8 cellular contexts compared by ENCODE assay signal in the genomic region with DNA sequence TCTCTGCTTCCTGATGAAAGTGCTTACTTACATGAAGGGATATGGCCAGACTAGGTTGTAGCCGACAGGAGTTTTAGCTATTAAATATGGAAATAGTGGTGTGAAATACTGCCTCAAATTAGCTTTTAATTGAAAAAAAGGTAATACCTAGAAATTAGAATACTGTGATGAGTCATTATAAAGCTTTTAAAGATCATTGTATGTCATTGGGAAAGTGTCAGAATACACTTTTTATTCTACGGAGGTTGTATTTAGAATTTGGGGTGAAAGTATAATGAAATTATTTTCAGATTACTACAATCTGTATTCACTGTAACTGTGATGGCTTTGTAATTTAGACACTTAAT. TPM values are rescaled to one million over a fixed set of nuclear protein-coding genes. Genes with fewer than 3 reads are reported as not detected.
A peak's percentile ranks its signal among the peaks of the same experiment; 100 is the strongest.
DNase-seq lines count a peak whose midpoint lies in the region; ATAC-seq and TF ChIP-seq lines count a peak whose summit lies in the region.

No MANE protein-coding gene starts in this region.

- peaks cover 59% of the 10 kb centered on the region for H3K79me2 ChIP-seq in DND-41 (ENCODE audit: insufficient read depth, low read length)

- H3K36me3 ChIP-seq in DND-41 (ENCODE audit: insufficient read depth, low read length) (peaks cover 34% of the 10 kb centered on the region), RWPE2 (ENCODE audit: low read depth) (peaks cover 71% of the 10 kb centered on the region)

- no peak overlapping the region for H3K27ac ChIP-seq in DND-41 (ENCODE audit: low read length)
- peak overlapping the region; percentile 97 for H3K27ac ChIP-seq in RWPE2 (ENCODE audit: poor library complexity, severe bottlenecking)

- in situ Hi-C loops in GM13977 (cut with MboI; ENCODE audit: low pct_unique_long_range_greater_than_20kb, low sequenced_read_pairs, unreplicated experiment), result loop anchor here (25.0 kb wide), 1 partner anchor 212 kb away; no protein-coding TSS in a partner anchor

- TF ChIP-seq CTCF in DND-41 (IDR thresholded peaks at IDR 0.05; ENCODE audit: borderline replicate concordance, extremely low read depth, low read length, poor library complexity, severe bottlenecking), result no peak
- peak; percentile 60 for TF ChIP-seq CTCF in RWPE2 (IDR thresholded peaks at IDR 0.05; ENCODE audit: poor library complexity, severe bottlenecking)
- no peak for TF ChIP-seq CTCF in epithelial cell of proximal tubule (conservative IDR thresholded peaks at IDR 0.05; ENCODE audit: low read depth, low read length)
- no peak for TF ChIP-seq CTCF in progenitor cell of endocrine pancreas (IDR thresholded peaks at IDR 0.05; ENCODE audit: unreplicated experiment)
- TF ChIP-seq CTCF in GM13977 (IDR thresholded peaks at IDR 0.05; ENCODE audit: extremely low read depth, insufficient read depth, missing control alignments), result no peak

- DNase-seq in DND-41 (no peak), RWPE2 (ENCODE audit: low spot score) (no peak), epithelial cell of proximal tubule (ENCODE audit: low read depth) (no peak), progenitor cell of endocrine pancreas (ENCODE audit: low spot score, unreplicated experiment) (no peak), HT-29 (ENCODE audit: low spot score) (no peak), GM13977 (ENCODE audit: low spot score) (no peak), activated gamma-delta T cell (lab: John Stamatoyannopoulos, UW) (no peak)

- H4K20me1 ChIP-seq in DND-41 (ENCODE audit: insufficient read depth, low read length), result peaks cover 35% of the 10 kb centered on the region

- ATAC-seq in DND-41 (ENCODE audit: insufficient read depth, low read depth) (no peak), RWPE2 (ENCODE audit: low read depth) (no peak), GM21786 (IDR thresholded peaks at IDR 0.05; ENCODE audit: unreplicated experiment) (no peak)

- peak overlapping the region; percentile 91 for H3K4me3 Mint-ChIP-seq in progenitor cell of endocrine pancreas (ENCODE audit: low read depth)

- no peaks in the 10 kb centered on the region for H3K9me3 Mint-ChIP-seq in progenitor cell of endocrine pancreas (ENCODE audit: low read depth)

- H3K9ac ChIP-seq in DND-41 (ENCODE audit: low read depth, low read length), result peak overlapping the region; percentile 99; the same call in 1 of the 2 replicates

- H3K4me3 ChIP-seq in DND-41 (ENCODE audit: low read depth in 1 of 2, low read length in 2 of 2), result peak overlapping the region in 1 of 2 experiments; percentile 60; a peak in 3 of 4 replicates
- H3K4me3 ChIP-seq in RWPE2 (ENCODE audit: severe bottlenecking), result peak overlapping the region; percentile 76
- H3K4me3 ChIP-seq in epithelial cell of proximal tubule (ENCODE audit: low read depth, low read length), result peak overlapping the region; percentile 85

- peaks cover 40% of the 10 kb centered on the region for H3K4me1 Mint-ChIP-seq in progenitor cell of endocrine pancreas (ENCODE audit: low read depth)

- H3K27me3 ChIP-seq in DND-41 (ENCODE audit: insufficient read depth, low read length, poor library complexity) (no peaks in the 10 kb centered on the region), RWPE2 (ENCODE audit: insufficient read depth, poor library complexity, severe bottlenecking) (no peaks in the 10 kb centered on the region)

- peak overlapping the region; percentile 98 for H3K27ac Mint-ChIP-seq in progenitor cell of endocrine pancreas

- peaks cover 12% of the 10 kb centered on the region for H3K36me3 Mint-ChIP-seq in progenitor cell of endocrine pancreas (ENCODE audit: insufficient read depth)

- peak overlapping the region; percentile 71 for H3K4me2 ChIP-seq in DND-41 (ENCODE audit: insufficient read depth, low read length)

- no peaks in the 10 kb centered on the region for H3K27me3 Mint-ChIP-seq in progenitor cell of endocrine pancreas

- H3K9me3 ChIP-seq in DND-41 (ENCODE audit: insufficient read depth, low read length, severe bottlenecking), result no peaks in the 10 kb centered on the region
- H3K9me3 ChIP-seq in RWPE2 (ENCODE audit: severe bottlenecking), result no peaks in the 10 kb centered on the region

- peaks cover 27% of the 10 kb centered on the region for H3K4me1 ChIP-seq in DND-41 (ENCODE audit: insufficient read depth, low read length)
- H3K4me1 ChIP-seq in RWPE2 (ENCODE audit: insufficient read depth, poor library complexity, severe bottlenecking), result peaks cover 25% of the 10 kb centered on the region

- no peak overlapping the region for H2AFZ ChIP-seq in DND-41 (ENCODE audit: low read depth, low read length)

RNA-seq across cellular contexts. Expression of gene PTP4A1, which starts 2.2 kb away (rescaled TPM):
- total RNA-seq in epithelial cell of proximal tubule, result 10.9 and 17.4 TPM in 2 replicates
- 91.3 and 95.3 TPM in 2 replicates for total RNA-seq in progenitor cell of endocrine pancreas
- 23.9 and 24.7 TPM in 2 replicates for total RNA-seq in HT-29 (2014; rRNA removed; shearing (Covaris generic))
